1 cellular context compared by ENCODE assay signal in the genomic region with DNA sequence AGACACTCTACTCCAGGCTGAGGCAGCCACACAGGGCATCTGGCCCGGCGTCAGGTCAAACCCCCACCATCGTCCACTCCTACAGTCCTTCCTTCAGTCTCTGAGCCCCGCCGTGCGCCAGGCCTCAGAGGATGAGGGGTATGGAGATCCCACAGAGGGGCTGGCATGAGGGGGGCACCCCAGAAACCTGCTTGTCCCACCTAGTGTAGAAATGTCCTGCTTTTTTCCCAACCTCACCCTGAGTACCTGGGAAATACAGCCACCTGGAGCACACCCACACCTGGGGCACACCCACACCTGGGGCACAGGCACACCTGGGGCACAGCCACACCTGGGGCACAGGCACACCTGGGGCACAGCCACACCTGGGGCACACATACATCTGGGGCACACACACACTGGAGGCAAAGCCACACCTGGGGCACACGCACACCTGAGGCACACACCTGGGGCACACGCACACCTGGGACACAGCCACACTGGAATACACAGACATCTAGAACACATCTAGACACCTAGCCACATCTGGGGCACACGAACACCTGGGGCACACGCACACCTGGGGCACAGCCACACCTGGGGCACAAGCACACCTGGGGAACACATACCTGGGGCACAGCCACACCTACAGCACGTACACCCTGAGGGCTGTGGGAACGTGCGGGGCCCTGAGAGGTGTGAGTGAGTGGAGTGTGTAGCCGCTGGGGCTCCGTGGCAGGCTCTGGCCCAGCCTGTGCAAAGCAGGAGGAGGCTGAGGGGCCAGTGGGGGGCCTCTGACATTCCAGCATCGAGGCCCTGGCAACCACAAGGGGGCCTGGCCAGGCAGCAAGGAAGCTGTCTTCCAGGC.
A peak's percentile ranks its signal among the peaks of the same experiment; 100 is the strongest.
TF ChIP-seq lines count a peak whose summit lies in the region.

No MANE protein-coding gene starts in this region.

TF ChIP-seq in K562, 482 proteins besides CTCF, POLR2A, EP300 and RAD21:
- TF ChIP-seq POLR2G (IDR thresholded peaks at IDR 0.05; ENCODE audit: low read depth, low read length), result peak; percentile 52
- TF ChIP-seq, protein P1, sequence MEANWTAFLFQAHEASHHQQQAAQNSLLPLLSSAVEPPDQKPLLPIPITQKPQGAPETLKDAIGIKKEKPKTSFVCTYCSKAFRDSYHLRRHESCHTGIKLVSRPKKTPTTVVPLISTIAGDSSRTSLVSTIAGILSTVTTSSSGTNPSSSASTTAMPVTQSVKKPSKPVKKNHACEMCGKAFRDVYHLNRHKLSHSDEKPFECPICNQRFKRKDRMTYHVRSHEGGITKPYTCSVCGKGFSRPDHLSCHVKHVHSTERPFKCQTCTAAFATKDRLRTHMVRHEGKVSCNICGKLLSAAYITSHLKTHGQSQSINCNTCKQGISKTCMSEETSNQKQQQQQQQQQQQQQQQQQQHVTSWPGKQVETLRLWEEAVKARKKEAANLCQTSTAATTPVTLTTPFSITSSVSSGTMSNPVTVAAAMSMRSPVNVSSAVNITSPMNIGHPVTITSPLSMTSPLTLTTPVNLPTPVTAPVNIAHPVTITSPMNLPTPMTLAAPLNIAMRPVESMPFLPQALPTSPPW (CRISPR knock-in tag; IDR thresholded peaks at IDR 0.05), result no peak
- TF ChIP-seq TGIF2 (CRISPR knock-in tag; IDR thresholded peaks at IDR 0.05), result no peak
- TF ChIP-seq TCF15 (CRISPR knock-in tag; IDR thresholded peaks at IDR 0.05), result no peak
- TF ChIP-seq L3MBTL2 (IDR thresholded peaks at IDR 0.05), result no peak
- TF ChIP-seq, protein P2, sequence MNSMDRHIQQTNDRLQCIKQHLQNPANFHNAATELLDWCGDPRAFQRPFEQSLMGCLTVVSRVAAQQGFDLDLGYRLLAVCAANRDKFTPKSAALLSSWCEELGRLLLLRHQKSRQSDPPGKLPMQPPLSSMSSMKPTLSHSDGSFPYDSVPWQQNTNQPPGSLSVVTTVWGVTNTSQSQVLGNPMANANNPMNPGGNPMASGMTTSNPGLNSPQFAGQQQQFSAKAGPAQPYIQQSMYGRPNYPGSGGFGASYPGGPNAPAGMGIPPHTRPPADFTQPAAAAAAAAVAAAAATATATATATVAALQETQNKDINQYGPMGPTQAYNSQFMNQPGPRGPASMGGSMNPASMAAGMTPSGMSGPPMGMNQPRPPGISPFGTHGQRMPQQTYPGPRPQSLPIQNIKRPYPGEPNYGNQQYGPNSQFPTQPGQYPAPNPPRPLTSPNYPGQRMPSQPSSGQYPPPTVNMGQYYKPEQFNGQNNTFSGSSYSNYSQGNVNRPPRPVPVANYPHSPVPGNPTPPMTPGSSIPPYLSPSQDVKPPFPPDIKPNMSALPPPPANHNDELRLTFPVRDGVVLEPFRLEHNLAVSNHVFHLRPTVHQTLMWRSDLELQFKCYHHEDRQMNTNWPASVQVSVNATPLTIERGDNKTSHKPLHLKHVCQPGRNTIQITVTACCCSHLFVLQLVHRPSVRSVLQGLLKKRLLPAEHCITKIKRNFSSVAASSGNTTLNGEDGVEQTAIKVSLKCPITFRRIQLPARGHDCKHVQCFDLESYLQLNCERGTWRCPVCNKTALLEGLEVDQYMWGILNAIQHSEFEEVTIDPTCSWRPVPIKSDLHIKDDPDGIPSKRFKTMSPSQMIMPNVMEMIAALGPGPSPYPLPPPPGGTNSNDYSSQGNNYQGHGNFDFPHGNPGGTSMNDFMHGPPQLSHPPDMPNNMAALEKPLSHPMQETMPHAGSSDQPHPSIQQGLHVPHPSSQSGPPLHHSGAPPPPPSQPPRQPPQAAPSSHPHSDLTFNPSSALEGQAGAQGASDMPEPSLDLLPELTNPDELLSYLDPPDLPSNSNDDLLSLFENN (IDR thresholded peaks at IDR 0.05; ENCODE audit: low read depth in 2 of 2, low read length in 2 of 2), result no peak
- TF ChIP-seq RAD51 (IDR thresholded peaks at IDR 0.05; ENCODE audit: borderline replicate concordance, low read depth), result no peak
- no peak for TF ChIP-seq HNRNPLL (IDR thresholded peaks at IDR 0.05; ENCODE audit: low read depth, low read length, poor library complexity, severe bottlenecking)
- TF ChIP-seq NFRKB (IDR thresholded peaks at IDR 0.05; ENCODE audit: low read depth), result no peak
- no peak for TF ChIP-seq PURB (CRISPR knock-in tag; IDR thresholded peaks at IDR 0.05; ENCODE audit: low read depth)
- TF ChIP-seq, protein P3, sequence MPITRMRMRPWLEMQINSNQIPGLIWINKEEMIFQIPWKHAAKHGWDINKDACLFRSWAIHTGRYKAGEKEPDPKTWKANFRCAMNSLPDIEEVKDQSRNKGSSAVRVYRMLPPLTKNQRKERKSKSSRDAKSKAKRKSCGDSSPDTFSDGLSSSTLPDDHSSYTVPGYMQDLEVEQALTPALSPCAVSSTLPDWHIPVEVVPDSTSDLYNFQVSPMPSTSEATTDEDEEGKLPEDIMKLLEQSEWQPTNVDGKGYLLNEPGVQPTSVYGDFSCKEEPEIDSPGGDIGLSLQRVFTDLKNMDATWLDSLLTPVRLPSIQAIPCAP (CRISPR knock-in tag; IDR thresholded peaks at IDR 0.05; ENCODE audit: borderline replicate concordance), result no peak
- TF ChIP-seq CTCFL (IDR thresholded peaks at IDR 0.05; ENCODE audit: borderline replicate concordance, insufficient read depth, low read depth, low read length, poor library complexity, severe bottlenecking), result peak; percentile 32
- 0 out of 2 replicates have a peak, but pooled peaks have one; percentile 57 for TF ChIP-seq ZEB2 (IDR thresholded peaks at IDR 0.05)
- no peak for TF ChIP-seq RBM15 (IDR thresholded peaks at IDR 0.05; ENCODE audit: insufficient read depth, low read length)
- peak; percentile 36; the same call in 1 of the 2 replicates for TF ChIP-seq RBFOX2 (IDR thresholded peaks at IDR 0.05; ENCODE audit: low read depth, low read length)
- TF ChIP-seq, protein P4, sequence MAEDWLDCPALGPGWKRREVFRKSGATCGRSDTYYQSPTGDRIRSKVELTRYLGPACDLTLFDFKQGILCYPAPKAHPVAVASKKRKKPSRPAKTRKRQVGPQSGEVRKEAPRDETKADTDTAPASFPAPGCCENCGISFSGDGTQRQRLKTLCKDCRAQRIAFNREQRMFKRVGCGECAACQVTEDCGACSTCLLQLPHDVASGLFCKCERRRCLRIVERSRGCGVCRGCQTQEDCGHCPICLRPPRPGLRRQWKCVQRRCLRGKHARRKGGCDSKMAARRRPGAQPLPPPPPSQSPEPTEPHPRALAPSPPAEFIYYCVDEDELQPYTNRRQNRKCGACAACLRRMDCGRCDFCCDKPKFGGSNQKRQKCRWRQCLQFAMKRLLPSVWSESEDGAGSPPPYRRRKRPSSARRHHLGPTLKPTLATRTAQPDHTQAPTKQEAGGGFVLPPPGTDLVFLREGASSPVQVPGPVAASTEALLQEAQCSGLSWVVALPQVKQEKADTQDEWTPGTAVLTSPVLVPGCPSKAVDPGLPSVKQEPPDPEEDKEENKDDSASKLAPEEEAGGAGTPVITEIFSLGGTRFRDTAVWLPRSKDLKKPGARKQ (CRISPR knock-in tag; IDR thresholded peaks at IDR 0.05), result no peak
- TF ChIP-seq TRIM28 (IDR thresholded peaks at IDR 0.05), result no peak
- TF ChIP-seq ZC3H4 (CRISPR knock-in tag; IDR thresholded peaks at IDR 0.05; ENCODE audit: borderline replicate concordance), result no peak
- TF ChIP-seq SAP30 (IDR thresholded peaks at IDR 0.05; ENCODE audit: borderline replicate concordance, insufficient read depth, low read depth, low read length, poor library complexity, severe bottlenecking), result no peak
- no peak for TF ChIP-seq NCOA4 (IDR thresholded peaks at IDR 0.05; ENCODE audit: partially characterized antibody)
- no peak for TF ChIP-seq NKRF (IDR thresholded peaks at IDR 0.05; ENCODE audit: borderline replicate concordance)
- TF ChIP-seq, protein P5, sequence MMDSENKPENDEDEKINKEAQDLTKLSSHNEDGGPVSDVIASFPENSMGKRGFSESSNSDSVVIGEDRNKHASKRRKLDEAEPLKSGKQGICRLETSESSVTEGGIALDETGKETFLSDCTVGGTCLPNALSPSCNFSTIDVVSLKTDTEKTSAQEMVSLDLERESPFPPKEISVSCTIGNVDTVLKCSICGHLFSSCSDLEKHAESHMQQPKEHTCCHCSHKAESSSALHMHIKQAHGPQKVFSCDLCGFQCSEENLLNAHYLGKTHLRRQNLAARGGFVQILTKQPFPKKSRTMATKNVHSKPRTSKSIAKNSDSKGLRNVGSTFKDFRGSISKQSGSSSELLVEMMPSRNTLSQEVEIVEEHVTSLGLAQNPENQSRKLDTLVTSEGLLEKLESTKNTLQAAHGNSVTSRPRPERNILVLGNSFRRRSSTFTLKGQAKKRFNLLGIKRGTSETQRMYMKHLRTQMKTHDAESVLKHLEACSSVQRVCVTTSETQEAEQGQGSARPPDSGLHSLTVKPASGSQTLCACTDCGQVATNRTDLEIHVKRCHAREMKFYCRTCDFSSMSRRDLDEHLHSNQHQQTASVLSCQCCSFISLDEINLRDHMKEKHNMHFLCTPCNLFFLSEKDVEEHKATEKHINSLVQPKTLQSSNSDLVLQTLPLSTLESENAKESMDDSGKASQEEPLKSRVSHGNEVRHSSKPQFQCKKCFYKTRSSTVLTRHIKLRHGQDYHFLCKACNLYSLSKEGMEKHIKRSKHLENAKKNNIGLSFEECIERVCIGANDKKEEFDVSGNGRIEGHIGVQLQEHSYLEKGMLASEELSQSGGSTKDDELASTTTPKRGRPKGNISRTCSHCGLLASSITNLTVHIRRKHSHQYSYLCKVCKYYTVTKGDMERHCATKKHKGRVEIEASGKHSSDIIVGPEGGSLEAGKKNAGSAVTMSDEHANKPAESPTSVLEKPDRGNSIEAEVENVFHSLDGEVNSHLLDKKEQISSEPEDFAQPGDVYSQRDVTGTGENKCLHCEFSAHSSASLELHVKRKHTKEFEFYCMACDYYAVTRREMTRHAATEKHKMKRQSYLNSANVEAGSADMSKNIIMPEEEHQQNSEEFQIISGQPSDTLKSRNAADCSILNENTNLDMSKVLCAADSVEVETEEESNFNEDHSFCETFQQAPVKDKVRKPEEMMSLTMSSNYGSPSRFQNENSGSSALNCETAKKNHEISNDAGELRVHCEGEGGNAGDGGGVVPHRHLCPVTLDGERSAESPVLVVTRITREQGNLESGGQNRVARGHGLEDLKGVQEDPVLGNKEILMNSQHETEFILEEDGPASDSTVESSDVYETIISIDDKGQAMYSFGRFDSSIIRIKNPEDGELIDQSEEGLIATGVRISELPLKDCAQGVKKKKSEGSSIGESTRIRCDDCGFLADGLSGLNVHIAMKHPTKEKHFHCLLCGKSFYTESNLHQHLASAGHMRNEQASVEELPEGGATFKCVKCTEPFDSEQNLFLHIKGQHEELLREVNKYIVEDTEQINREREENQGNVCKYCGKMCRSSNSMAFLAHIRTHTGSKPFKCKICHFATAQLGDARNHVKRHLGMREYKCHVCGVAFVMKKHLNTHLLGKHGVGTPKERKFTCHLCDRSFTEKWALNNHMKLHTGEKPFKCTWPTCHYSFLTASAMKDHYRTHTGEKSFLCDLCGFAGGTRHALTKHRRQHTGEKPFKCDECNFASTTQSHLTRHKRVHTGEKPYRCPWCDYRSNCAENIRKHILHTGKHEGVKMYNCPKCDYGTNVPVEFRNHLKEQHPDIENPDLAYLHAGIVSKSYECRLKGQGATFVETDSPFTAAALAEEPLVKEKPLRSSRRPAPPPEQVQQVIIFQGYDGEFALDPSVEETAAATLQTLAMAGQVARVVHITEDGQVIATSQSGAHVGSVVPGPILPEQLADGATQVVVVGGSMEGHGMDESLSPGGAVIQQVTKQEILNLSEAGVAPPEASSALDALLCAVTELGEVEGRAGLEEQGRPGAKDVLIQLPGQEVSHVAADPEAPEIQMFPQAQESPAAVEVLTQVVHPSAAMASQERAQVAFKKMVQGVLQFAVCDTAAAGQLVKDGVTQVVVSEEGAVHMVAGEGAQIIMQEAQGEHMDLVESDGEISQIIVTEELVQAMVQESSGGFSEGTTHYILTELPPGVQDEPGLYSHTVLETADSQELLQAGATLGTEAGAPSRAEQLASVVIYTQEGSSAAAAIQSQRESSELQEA (IDR thresholded peaks at IDR 0.05; ENCODE audit: low read depth), result no peak
- TF ChIP-seq, protein P6, sequence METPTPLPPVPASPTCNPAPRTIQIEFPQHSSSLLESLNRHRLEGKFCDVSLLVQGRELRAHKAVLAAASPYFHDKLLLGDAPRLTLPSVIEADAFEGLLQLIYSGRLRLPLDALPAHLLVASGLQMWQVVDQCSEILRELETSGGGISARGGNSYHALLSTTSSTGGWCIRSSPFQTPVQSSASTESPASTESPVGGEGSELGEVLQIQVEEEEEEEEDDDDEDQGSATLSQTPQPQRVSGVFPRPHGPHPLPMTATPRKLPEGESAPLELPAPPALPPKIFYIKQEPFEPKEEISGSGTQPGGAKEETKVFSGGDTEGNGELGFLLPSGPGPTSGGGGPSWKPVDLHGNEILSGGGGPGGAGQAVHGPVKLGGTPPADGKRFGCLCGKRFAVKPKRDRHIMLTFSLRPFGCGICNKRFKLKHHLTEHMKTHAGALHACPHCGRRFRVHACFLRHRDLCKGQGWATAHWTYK (CRISPR knock-in tag; IDR thresholded peaks at IDR 0.05), result no peak
TF ChIP-seq in K562: peak in this region for 4.
